1 cellular context compared by ENCODE assay signal in genomic region chr4:145618912-145619638, GRCh38.
TF ChIP-seq lines count a peak whose summit lies in the region.

MMAA (plus strand) TSS chr4:145619385; CDS start chr4:145639140, 19,755 bp downstream.

TF ChIP-seq in HepG2, 621 proteins besides CTCF, POLR2A, EP300 and RAD21 (continued from another document and continues in another):
- peak; percentile 76; the same call in 1 of the 2 replicates for TF ChIP-seq BRF2 (CRISPR knock-in tag; IDR thresholded peaks at IDR 0.05)
- TF ChIP-seq RXRA (CRISPR knock-in tag; IDR thresholded peaks at IDR 0.05), result peak; percentile 78; the same call in 1 of the 2 replicates
- no peak for TF ChIP-seq NCOA5 (CRISPR knock-in tag; IDR thresholded peaks at IDR 0.05)
- TF ChIP-seq ZNF34 (CRISPR knock-in tag; IDR thresholded peaks at IDR 0.05; ENCODE audit: borderline replicate concordance), result no peak
- TF ChIP-seq TMF1 (CRISPR knock-in tag; IDR thresholded peaks at IDR 0.05; ENCODE audit: low read depth), result peak; percentile 51; the same call in 1 of the 2 replicates
- no peak for TF ChIP-seq FOXA1 (IDR thresholded peaks at IDR 0.05)
- TF ChIP-seq FOXA1 (CRISPR knock-in tag; IDR thresholded peaks at IDR 0.05), result no peak
- no peak for TF ChIP-seq SMARCE1 (IDR thresholded peaks at IDR 0.05; ENCODE audit: borderline replicate concordance)
- peak; percentile 77; the same call in 1 of the 2 replicates for TF ChIP-seq ZNF83 (CRISPR knock-in tag; IDR thresholded peaks at IDR 0.05; ENCODE audit: borderline replicate concordance)
- TF ChIP-seq ZNF414 (CRISPR knock-in tag; IDR thresholded peaks at IDR 0.05), result 0 out of 2 replicates have a peak, but pooled peaks have one; percentile 60
- TF ChIP-seq ZC3H13 (CRISPR knock-in tag; IDR thresholded peaks at IDR 0.05), result peak; percentile 58; the same call in 1 of the 2 replicates
- TF ChIP-seq ATF3 (CRISPR knock-in tag; IDR thresholded peaks at IDR 0.05), result peak; percentile 50; the same call in 1 of the 2 replicates
- TF ChIP-seq ZEB1 (IDR thresholded peaks at IDR 0.05; ENCODE audit: insufficient replicate concordance, low read depth), result no peak
- peak; percentile 53 for TF ChIP-seq TFE3 (CRISPR knock-in tag; IDR thresholded peaks at IDR 0.05)
- 0 out of 2 replicates have a peak, but pooled peaks have one; percentile 34 for TF ChIP-seq KDM1A (CRISPR knock-in tag; IDR thresholded peaks at IDR 0.05)
- no peak for TF ChIP-seq ZNF761 (CRISPR knock-in tag; conservative IDR thresholded peaks at IDR 0.05)
- no peak for TF ChIP-seq ZNF704 (CRISPR knock-in tag; IDR thresholded peaks at IDR 0.05; ENCODE audit: borderline replicate concordance)
- peak; percentile 96; the same call in 1 of the 2 replicates for TF ChIP-seq ZNF724P (CRISPR knock-in tag; IDR thresholded peaks at IDR 0.05; ENCODE audit: borderline replicate concordance)
- 0 out of 2 replicates have a peak, but pooled peaks have one; percentile 26 for TF ChIP-seq THYN1 (CRISPR knock-in tag; IDR thresholded peaks at IDR 0.05; ENCODE audit: borderline replicate concordance, low read depth)
- no peak for TF ChIP-seq DPF2 (CRISPR knock-in tag; IDR thresholded peaks at IDR 0.05; ENCODE audit: borderline replicate concordance, low read depth)
- peak; percentile 97 for TF ChIP-seq ZNF225 (CRISPR knock-in tag; IDR thresholded peaks at IDR 0.05)
- peak; percentile 88 for TF ChIP-seq SP4 (CRISPR knock-in tag; IDR thresholded peaks at IDR 0.05)
- TF ChIP-seq ZNF510 (CRISPR knock-in tag; IDR thresholded peaks at IDR 0.05; ENCODE audit: low read depth), result peak; percentile 85; the same call in 1 of the 2 replicates
- no peak for TF ChIP-seq MATR3 (CRISPR knock-in tag; IDR thresholded peaks at IDR 0.05)
- TF ChIP-seq TOPORS (CRISPR knock-in tag; IDR thresholded peaks at IDR 0.05), result peak; percentile 90
- TF ChIP-seq HNRNPUL1 (IDR thresholded peaks at IDR 0.05; ENCODE audit: low read depth, low read length), result peak; percentile 58; the same call in 1 of the 2 replicates
- no peak for TF ChIP-seq CSRNP2 (CRISPR knock-in tag; conservative IDR thresholded peaks at IDR 0.05; ENCODE audit: low read depth)
- no peak for TF ChIP-seq TBX3 (IDR thresholded peaks at IDR 0.05; ENCODE audit: borderline replicate concordance)
- peak; percentile 32 for TF ChIP-seq AGO1 (IDR thresholded peaks at IDR 0.05; ENCODE audit: low read depth, low read length, poor library complexity, severe bottlenecking)
- peak; percentile 37; the same call in 1 of the 2 replicates for TF ChIP-seq SNAI1 (CRISPR knock-in tag; IDR thresholded peaks at IDR 0.05; ENCODE audit: borderline replicate concordance)
- peak; percentile 91 for TF ChIP-seq RBM39 (IDR thresholded peaks at IDR 0.05; ENCODE audit: low read depth, low read length, poor library complexity, severe bottlenecking)
- peak; percentile 95; the same call in 1 of the 2 replicates for TF ChIP-seq GLI4 (CRISPR knock-in tag; IDR thresholded peaks at IDR 0.05; ENCODE audit: borderline replicate concordance)
- TF ChIP-seq ZNF180 (CRISPR knock-in tag; IDR thresholded peaks at IDR 0.05; ENCODE audit: borderline replicate concordance, low read depth), result no peak
- TF ChIP-seq ZNF570 (CRISPR knock-in tag; IDR thresholded peaks at IDR 0.05; ENCODE audit: borderline replicate concordance), result no peak
- peak; percentile 54; the same call in 1 of the 2 replicates for TF ChIP-seq ZBTB2 (CRISPR knock-in tag; IDR thresholded peaks at IDR 0.05; ENCODE audit: low read depth)
- no peak; the same call in 1 of the 2 replicates for TF ChIP-seq MED13 (CRISPR knock-in tag; IDR thresholded peaks at IDR 0.05)
- TF ChIP-seq NR2F2 (IDR thresholded peaks at IDR 0.05; ENCODE audit: borderline replicate concordance, low read depth), result no peak
- TF ChIP-seq ZBTB44 (CRISPR knock-in tag; IDR thresholded peaks at IDR 0.05), result 0 out of 2 replicates have a peak, but pooled peaks have one; percentile 85
- TF ChIP-seq TERF1 (CRISPR knock-in tag; IDR thresholded peaks at IDR 0.05), result no peak
- TF ChIP-seq NCOA2 (CRISPR knock-in tag; IDR thresholded peaks at IDR 0.05), result peak; percentile 17; the same call in 1 of the 2 replicates
- peak; percentile 91; the same call in 1 of the 2 replicates for TF ChIP-seq DZIP1 (CRISPR knock-in tag; IDR thresholded peaks at IDR 0.05)
- TF ChIP-seq AKAP8 (CRISPR knock-in tag; IDR thresholded peaks at IDR 0.05), result peak; percentile 73; the same call in 1 of the 2 replicates
- TF ChIP-seq HIC2 (CRISPR knock-in tag; IDR thresholded peaks at IDR 0.05; ENCODE audit: low read depth), result no peak
- TF ChIP-seq ATF1 (CRISPR knock-in tag; IDR thresholded peaks at IDR 0.05), result no peak
- TF ChIP-seq KDM4B (CRISPR knock-in tag; IDR thresholded peaks at IDR 0.05), result no peak
- peak; percentile 89 for TF ChIP-seq PHF5A (CRISPR knock-in tag; IDR thresholded peaks at IDR 0.05; ENCODE audit: low read depth, unreplicated experiment)
- TF ChIP-seq DNMT1 (CRISPR knock-in tag; IDR thresholded peaks at IDR 0.05), result 0 out of 2 replicates have a peak, but pooled peaks have one; percentile 90
- TF ChIP-seq ZNF546 (CRISPR knock-in tag; conservative IDR thresholded peaks at IDR 0.05), result peak; percentile 96
- TF ChIP-seq TEAD3 (CRISPR knock-in tag; optimal IDR thresholded peaks at IDR 0.05; ENCODE audit: borderline replicate concordance), result peak; percentile 54
- no peak for TF ChIP-seq ZNF33A (CRISPR knock-in tag; IDR thresholded peaks at IDR 0.05; ENCODE audit: borderline replicate concordance)
- no peak for TF ChIP-seq CEBPG (CRISPR knock-in tag; IDR thresholded peaks at IDR 0.05)
- no peak for TF ChIP-seq PCBP2 (optimal IDR thresholded peaks at IDR 0.05; ENCODE audit: low read depth, low read length, poor library complexity, severe bottlenecking)
- TF ChIP-seq MED8 (CRISPR knock-in tag; IDR thresholded peaks at IDR 0.05; ENCODE audit: insufficient replicate concordance), result peak; percentile 95
